ENCODE assay signal across 1 cellular context in genomic region chr11:6566704-6567370, GRCh38.
TF ChIP-seq lines count a peak whose summit lies in the region.

No MANE protein-coding gene starts in this region.

TF ChIP-seq in GM23338, 12 proteins besides CTCF, POLR2A, EP300 and RAD21 (continued from another document):
- TF ChIP-seq ZNF462 (CRISPR knock-in tag; IDR thresholded peaks at IDR 0.05) (no peak), ZNF114 (CRISPR knock-in tag; IDR thresholded peaks at IDR 0.05) (no peak), EZH2phosphoT487 (IDR thresholded peaks at IDR 0.05; ENCODE audit: unreplicated experiment) (no peak), JUNB (IDR thresholded peaks at IDR 0.05; ENCODE audit: unreplicated experiment) (no peak), POLR2AphosphoS5 (IDR thresholded peaks at IDR 0.05; ENCODE audit: low read depth) (no peak), STAT1 (IDR thresholded peaks at IDR 0.05; ENCODE audit: unreplicated experiment) (no peak), ZNF331 (CRISPR knock-in tag; IDR thresholded peaks at IDR 0.05; ENCODE audit: low read depth) (no peak)
